1 cellular context compared by ENCODE assay signal in the genomic region with DNA sequence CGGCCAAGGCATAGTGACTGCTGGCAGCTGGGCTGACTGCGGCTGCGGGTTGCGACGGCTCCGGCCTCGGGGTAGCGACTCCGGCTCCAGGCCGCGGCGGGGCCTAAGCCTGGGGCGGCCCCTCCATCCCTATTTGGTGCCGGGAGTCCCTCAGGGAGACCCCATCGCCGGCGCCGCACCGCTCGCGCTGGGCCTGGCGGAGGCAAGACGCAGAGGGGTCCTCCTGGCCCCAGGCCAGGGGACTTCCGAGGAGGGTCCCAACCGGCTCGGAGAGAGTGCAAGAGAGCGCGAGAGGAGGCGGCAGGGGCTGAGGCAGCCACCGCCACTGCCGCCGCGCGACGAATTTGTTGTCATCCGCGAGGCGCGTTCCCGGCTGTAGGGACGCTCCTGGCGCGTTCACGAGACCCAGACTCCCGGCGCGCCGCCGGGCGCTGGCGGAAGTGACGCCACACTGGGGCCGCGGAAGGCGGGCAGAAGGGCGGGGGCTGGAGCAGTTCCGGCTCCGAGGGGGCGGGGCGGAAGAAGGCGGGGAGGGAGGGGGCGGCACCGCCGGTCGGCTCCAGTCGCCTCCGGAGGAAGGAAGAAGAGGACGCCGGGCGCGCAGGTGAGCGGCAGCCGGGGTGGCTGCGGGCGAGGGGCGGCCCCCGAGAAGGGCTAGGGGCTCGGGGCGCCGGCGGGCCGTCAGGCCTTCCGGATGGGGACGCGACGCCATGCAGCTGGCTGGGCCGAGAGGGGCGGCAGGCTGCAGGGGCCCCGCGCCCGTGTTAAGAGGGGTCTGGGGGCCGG.
TF ChIP-seq lines count a peak whose summit lies in the region.

ATG2B (minus strand) TSS at position 377 of the 786 bp plus-strand sequence; CDS start at position 12, 365 bp downstream.
A gene with protein sequence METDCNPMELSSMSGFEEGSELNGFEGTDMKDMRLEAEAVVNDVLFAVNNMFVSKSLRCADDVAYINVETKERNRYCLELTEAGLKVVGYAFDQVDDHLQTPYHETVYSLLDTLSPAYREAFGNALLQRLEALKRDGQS (plus strand): TSS at position 562 of the 786 bp plus-strand sequence. CDS start 18,722 bp downstream, outside the sequence.

TF ChIP-seq in SK-N-SH, 30 proteins besides CTCF, POLR2A, EP300 and RAD21 (continued from another document):
- TF ChIP-seq, protein P1, sequence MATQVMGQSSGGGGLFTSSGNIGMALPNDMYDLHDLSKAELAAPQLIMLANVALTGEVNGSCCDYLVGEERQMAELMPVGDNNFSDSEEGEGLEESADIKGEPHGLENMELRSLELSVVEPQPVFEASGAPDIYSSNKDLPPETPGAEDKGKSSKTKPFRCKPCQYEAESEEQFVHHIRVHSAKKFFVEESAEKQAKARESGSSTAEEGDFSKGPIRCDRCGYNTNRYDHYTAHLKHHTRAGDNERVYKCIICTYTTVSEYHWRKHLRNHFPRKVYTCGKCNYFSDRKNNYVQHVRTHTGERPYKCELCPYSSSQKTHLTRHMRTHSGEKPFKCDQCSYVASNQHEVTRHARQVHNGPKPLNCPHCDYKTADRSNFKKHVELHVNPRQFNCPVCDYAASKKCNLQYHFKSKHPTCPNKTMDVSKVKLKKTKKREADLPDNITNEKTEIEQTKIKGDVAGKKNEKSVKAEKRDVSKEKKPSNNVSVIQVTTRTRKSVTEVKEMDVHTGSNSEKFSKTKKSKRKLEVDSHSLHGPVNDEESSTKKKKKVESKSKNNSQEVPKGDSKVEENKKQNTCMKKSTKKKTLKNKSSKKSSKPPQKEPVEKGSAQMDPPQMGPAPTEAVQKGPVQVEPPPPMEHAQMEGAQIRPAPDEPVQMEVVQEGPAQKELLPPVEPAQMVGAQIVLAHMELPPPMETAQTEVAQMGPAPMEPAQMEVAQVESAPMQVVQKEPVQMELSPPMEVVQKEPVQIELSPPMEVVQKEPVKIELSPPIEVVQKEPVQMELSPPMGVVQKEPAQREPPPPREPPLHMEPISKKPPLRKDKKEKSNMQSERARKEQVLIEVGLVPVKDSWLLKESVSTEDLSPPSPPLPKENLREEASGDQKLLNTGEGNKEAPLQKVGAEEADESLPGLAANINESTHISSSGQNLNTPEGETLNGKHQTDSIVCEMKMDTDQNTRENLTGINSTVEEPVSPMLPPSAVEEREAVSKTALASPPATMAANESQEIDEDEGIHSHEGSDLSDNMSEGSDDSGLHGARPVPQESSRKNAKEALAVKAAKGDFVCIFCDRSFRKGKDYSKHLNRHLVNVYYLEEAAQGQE (IDR thresholded peaks at IDR 0.05; ENCODE audit: low read depth, low read length) = 0 out of 2 replicates have a peak, but pooled peaks have one; percentile 8
- TF ChIP-seq ELF1 (IDR thresholded peaks at IDR 0.05) (peak; percentile 42; the same call in 1 of the 2 replicates), RCOR1 (IDR thresholded peaks at IDR 0.05; ENCODE audit: low read length) (no peak), MXI1 (IDR thresholded peaks at IDR 0.05; ENCODE audit: low read depth, low read length) (peak; percentile 60; the same call in 1 of the 2 replicates), POLR2AphosphoS5 (IDR thresholded peaks at IDR 0.05; ENCODE audit: low read depth, low read length) (peak; percentile 53; the same call in 1 of the 2 replicates), NFIC (IDR thresholded peaks at IDR 0.05; ENCODE audit: borderline replicate concordance) (peak; percentile 45; the same call in 1 of the 2 replicates), TEAD4 (IDR thresholded peaks at IDR 0.05; ENCODE audit: borderline replicate concordance, insufficient read depth) (no peak), CHD2 (IDR thresholded peaks at IDR 0.05; ENCODE audit: low read length, partially characterized antibody) (peak; percentile 25), TAF1 (IDR thresholded peaks at IDR 0.05; ENCODE audit: borderline replicate concordance, low read depth, low read length) (peak; percentile 72; the same call in 1 of the 2 replicates), MAX (IDR thresholded peaks at IDR 0.05; ENCODE audit: low read depth) (no peak)
